In genomic region chr2:78811955-78812610, GRCh38 we compare ENCODE assay signal across 23 cellular contexts.
"Had no signal": no experiment of that assay in that cellular context is flagged by ENCODE, and none has a peak within 500 bp of the region (broad histone marks: within the 10 kb centered on the region; RNA-seq: fewer than 3 reads in every experiment).

No MANE protein-coding gene starts in this region.

- H3K36me3 ChIP-seq: esophagus squamous epithelium, gastroesophageal sphincter, right lobe of liver, spleen, stomach, thoracic aorta, transverse colon, uterus had no signal

- H3K27ac Mint-ChIP-seq: effector memory CD8-positive, alpha-beta T cell; nephron progenitor cell; stimulated activated naive B cell treated with anti-CD40 and anti-IgM and Interleukin-4, amounts not matched to agents 10 μg/mL and 1 μg/mL and 100 μg/mL, for 72 hours had no signal

- H3K27me3 ChIP-seq: esophagus squamous epithelium, gastroesophageal sphincter, right lobe of liver, spleen, stomach, transverse colon, uterus had no signal

- H3K9me3 Mint-ChIP-seq: nephron progenitor cell; stimulated activated naive B cell treated with anti-CD40 and anti-IgM and Interleukin-4, amounts not matched to agents 10 μg/mL and 1 μg/mL and 100 μg/mL, for 72 hours had no signal

- H3K4me3 Mint-ChIP-seq: effector memory CD8-positive, alpha-beta T cell; naive B cell; nephron progenitor cell; stimulated activated naive B cell treated with anti-CD40 and anti-IgM and Interleukin-4, amounts not matched to agents 10 μg/mL and 1 μg/mL and 100 μg/mL, for 72 hours had no signal

- H3K4me1 ChIP-seq: esophagus squamous epithelium, gastroesophageal sphincter, psoas muscle, right lobe of liver, spleen, stomach, transverse colon, uterus had no signal

- H3K4me1 Mint-ChIP-seq: naive B cell; stimulated activated naive B cell treated with anti-CD40 and anti-IgM and Interleukin-4, amounts not matched to agents 10 μg/mL and 1 μg/mL and 100 μg/mL, for 72 hours had no signal

- H3K27ac ChIP-seq: esophagus squamous epithelium, gastroesophageal sphincter, psoas muscle, right lobe of liver, spleen, stomach, thoracic aorta, transverse colon, uterus had no signal

- ATAC-seq: effector memory CD8-positive, alpha-beta T cell; gastroesophageal sphincter; left cardiac atrium; left ventricle myocardium superior; right lobe of liver; stimulated activated naive B cell treated with anti-CD40 and anti-IgM and Interleukin-4, amounts not matched to agents 10 μg/mL and 1 μg/mL and 100 μg/mL, for 72 hours had no signal

- DNase-seq: effector memory CD8-positive, alpha-beta T cell; esophagus squamous epithelium; foreskin fibroblast; glutamatergic neuron; left cardiac atrium; left ventricle myocardium superior; mesendoderm; naive B cell; nephron progenitor cell; psoas muscle; retina; right lobe of liver; spleen; stimulated activated CD4-positive, alpha-beta T cell treated with anti-CD3 and anti-CD28 coated beads, Interleukin-15, amount 100 ng/mL, for 24 hours; stimulated activated CD4-positive, alpha-beta T cell treated with anti-CD3 and anti-CD28 coated beads, Interleukin-1b, Interleukin-23, amount 100 ng/mL, for 48 hours; stimulated activated CD4-positive, alpha-beta T cell treated with anti-CD3 and anti-CD28 coated beads, Interleukin-4, amount 100 ng/mL, for 4 hours; stimulated activated naive B cell treated with anti-CD40 and anti-IgM and Interleukin-4, amounts not matched to agents 10 μg/mL and 1 μg/mL and 100 μg/mL, for 72 hours; stomach; substantia nigra; transverse colon; uterus had no signal

- H3K27me3 Mint-ChIP-seq: effector memory CD8-positive, alpha-beta T cell; naive B cell; stimulated activated naive B cell treated with anti-CD40 and anti-IgM and Interleukin-4, amounts not matched to agents 10 μg/mL and 1 μg/mL and 100 μg/mL, for 72 hours had no signal

- H3K4me3 ChIP-seq: esophagus squamous epithelium, gastroesophageal sphincter, psoas muscle, right lobe of liver, spleen, stomach, thoracic aorta, transverse colon, uterus had no signal

- H3K36me3 Mint-ChIP-seq: naive B cell; stimulated activated naive B cell treated with anti-CD40 and anti-IgM and Interleukin-4, amounts not matched to agents 10 μg/mL and 1 μg/mL and 100 μg/mL, for 72 hours had no signal

- H3K9me3 ChIP-seq: esophagus squamous epithelium, gastroesophageal sphincter, psoas muscle, right lobe of liver, stomach, thoracic aorta, transverse colon, uterus had no signal
